In genomic region chr7:116692599-116693308, GRCh38 we compare ENCODE assay signal across 12 cellular contexts. TPM values are rescaled to one million over a fixed set of nuclear protein-coding genes. Genes with fewer than 3 reads are reported as not detected.
DNase-seq lines count a peak whose midpoint lies in the region; ATAC-seq and TF ChIP-seq lines count a peak whose summit lies in the region.
"Had no signal": no experiment of that assay in that cellular context is flagged by ENCODE, and none has a peak within 500 bp of the region (broad histone marks: within the 10 kb centered on the region; RNA-seq: fewer than 3 reads in every experiment).

No MANE protein-coding gene starts in this region.

- H3K27ac Mint-ChIP-seq in naive B cell = no peak overlapping the region

- H3K4me3 Mint-ChIP-seq in naive B cell = peak overlapping the region in 3 of 8 donors; percentile 12 to 34 (median 26)

- H3K27me3 Mint-ChIP-seq in naive B cell = peaks cover 36 to 41% (median 39%) of the 10 kb centered on the region in 3 donors

- no peak for TF ChIP-seq CTCF in astrocyte of the spinal cord (IDR thresholded peaks at IDR 0.05; ENCODE audit: low read depth, low read length)

- in situ Hi-C loops in astrocyte of the spinal cord (cut with HindIII; ENCODE audit: low sequenced_read_pairs) = no loop called here

- peak; percentile 96 to 98 for ATAC-seq in naive B cell (ENCODE audit: low read depth in 2 of 2)
- no peak for ATAC-seq in GM21717 (IDR thresholded peaks at IDR 0.05; ENCODE audit: unreplicated experiment)
- no peak for ATAC-seq in HG03025 (IDR thresholded peaks at IDR 0.05; ENCODE audit: low FRiP score, unreplicated experiment)
- ATAC-seq in HG03521 (IDR thresholded peaks at IDR 0.05; ENCODE audit: unreplicated experiment) = no peak

- DNase-seq in EH (ENCODE audit: low read depth) (peak; percentile 40), M059J (ENCODE audit: low read depth) (peak; percentile 83), astrocyte of the spinal cord (ENCODE audit: low read depth, low spot score) (peak; percentile 68), naive B cell (peak; percentile 45), NCI-H1930 (lab: John Stamatoyannopoulos, UW) (no peak)
- DNase-seq: NCI-H82, T1000, transverse colon had no signal

- H3K4me3 ChIP-seq in astrocyte of the spinal cord (ENCODE audit: low read depth, low read length) = no peak overlapping the region
- H3K4me3 ChIP-seq: BLaER1 treated with 17β-estradiol and CSF1 and Interleukin-3, amounts not matched to agents 10 nM and 100 nM; transverse colon had no signal

- H3K36me3 Mint-ChIP-seq in naive B cell = peaks cover 0 to 15% of the 10 kb centered on the region in 2 donors

- peaks cover 15 to 22% (median 21%) of the 10 kb centered on the region in 3 donors for H3K4me1 Mint-ChIP-seq in naive B cell

- peaks cover 0 to 5% (median 0%) of the 10 kb centered on the region in 7 donors for H3K9me3 Mint-ChIP-seq in naive B cell

RNA-seq across cellular contexts. Expression of gene MET, which starts 20.8 kb away (rescaled TPM):
- 131 and 199 TPM in 2 replicates for total RNA-seq in M059J (2014; rRNA removed; shearing (Covaris generic))
- not detected for polyA plus RNA-seq in naive B cell (ENCODE audit: low read depth in 6 of 6)

Comparison
In these comparisons a context has a peak if more than half of its experiments do, and no peak if none do; other contexts are left out.
1. DNase-seq: peak in EH (single experiment), M059J (single experiment), astrocyte of the spinal cord (single experiment) and naive B cell (single experiment); none in NCI-H1930 (0 of 2).
2. ATAC-seq: peak in naive B cell (2 of 2); none in GM21717 (single experiment), HG03025 (single experiment) and HG03521 (single experiment).